15 cellular contexts compared by ENCODE assay signal in genomic region chr2:219704878-219705277, GRCh38.
DNase-seq lines count a peak whose midpoint lies in the region; ATAC-seq and TF ChIP-seq lines count a peak whose summit lies in the region.
"Had no signal": no experiment of that assay in that cellular context is flagged by ENCODE, and none has a peak within 500 bp of the region (broad histone marks: within the 10 kb centered on the region; RNA-seq: fewer than 3 reads in every experiment).

No MANE protein-coding gene starts in this region.

- POLR2A ChIA-PET in HEK293T (lab: Yijun Ruan, JAX), result interaction anchor here (0.8 kb wide), 1 partner anchor 19 kb away, joined by 3 read pairs; no protein-coding TSS in a partner anchor

- H3K36me3 ChIP-seq in BLaER1 (no peaks in the 10 kb centered on the region), esophagus muscularis mucosa (no peaks in the 10 kb centered on the region), breast epithelium (no peaks in the 10 kb centered on the region)
- H3K36me3 ChIP-seq in BLaER1 treated with 17β-estradiol and CSF1 and Interleukin-3, amounts not matched to agents 10 nM and 100 nM, result no peaks in the 10 kb centered on the region

- H3K9me3 ChIP-seq in BLaER1, result no peaks in the 10 kb centered on the region
- H3K9me3 ChIP-seq in BLaER1 treated with 17β-estradiol and CSF1 and Interleukin-3, amounts not matched to agents 10 nM and 100 nM (replicated peaks in 1 of 11), result peaks cover 0 to 2% (median 0%) of the 10 kb centered on the region in 11 experiments; a peak in 2 of 22 replicates
- no peaks in the 10 kb centered on the region for H3K9me3 ChIP-seq in esophagus muscularis mucosa
- no peaks in the 10 kb centered on the region for H3K9me3 ChIP-seq in breast epithelium

- peak overlapping the region; percentile 62 for H3K4me2 ChIP-seq in BLaER1
- peak overlapping the region in 8 of 11 experiments; percentile 25 to 66 (median 56); a peak in 14 of 22 replicates for H3K4me2 ChIP-seq in BLaER1 treated with 17β-estradiol and CSF1 and Interleukin-3, amounts not matched to agents 10 nM and 100 nM

- H3K4me1 ChIP-seq in BLaER1, result peaks cover 35% of the 10 kb centered on the region
- peaks cover 0 to 37% (median 19%) of the 10 kb centered on the region in 10 experiments; a peak in 12 of 20 replicates for H3K4me1 ChIP-seq in BLaER1 treated with 17β-estradiol and CSF1 and Interleukin-3, amounts not matched to agents 10 nM and 100 nM
- peaks cover 7 to 21% (median 10%) of the 10 kb centered on the region in 4 donors for H3K4me1 ChIP-seq in esophagus muscularis mucosa
- no peaks in the 10 kb centered on the region for H3K4me1 ChIP-seq in breast epithelium

- TF ChIP-seq CTCF in esophagus muscularis mucosa (IDR thresholded peaks at IDR 0.05) (no peak), breast epithelium (IDR thresholded peaks at IDR 0.05) (no peak)

- 94% methylated on average over 2 of the region's 2 CpGs for WGBS in esophagus muscularis mucosa

- CTCF ChIA-PET in HEK293T (lab: Yijun Ruan, JAX), result interaction anchor here (3.3 kb wide), 1 partner anchor 16 kb away, joined by 14 read pairs; no protein-coding TSS in a partner anchor

- H4K20me1 ChIP-seq in BLaER1, result no peaks in the 10 kb centered on the region
- H4K20me1 ChIP-seq in BLaER1 treated with 17β-estradiol and CSF1 and Interleukin-3, amounts not matched to agents 10 nM and 100 nM, result no peaks in the 10 kb centered on the region

- intact Hi-C loops in esophagus muscularis mucosa (cut with DNase I), result no loop called here
- intact Hi-C loops in breast epithelium (cut with DNase I; ENCODE audit: low total_unique reads), result no loop called here

- DNase-seq in HEK293T (ENCODE audit: extremely low spot score) (no peak), islet precursor cell (peak; percentile 11), inferior parietal cortex (ENCODE audit: extremely low spot score) (no peak), esophagus muscularis mucosa (ENCODE audit: extremely low spot score) (no peak), breast epithelium (ENCODE audit: low spot score in 2 of 2) (no peak)
- DNase-seq: Calu3; CD4-positive, alpha-beta T cell; COR-L47; DMS53; DMS79 treated with DMSO at 0.1 percent for 48 hours; GF-D8; H9 had no signal

- H3K27ac ChIP-seq in BLaER1, result no peak overlapping the region
- no peak overlapping the region for H3K27ac ChIP-seq in BLaER1 treated with 17β-estradiol and CSF1 and Interleukin-3, amounts not matched to agents 10 nM and 100 nM
- no peak overlapping the region for H3K27ac ChIP-seq in esophagus muscularis mucosa (replicated peaks in 1 of 4)
- no peak overlapping the region for H3K27ac ChIP-seq in breast epithelium

- no peak for ATAC-seq in GM19397 (IDR thresholded peaks at IDR 0.05; ENCODE audit: unreplicated experiment)

- TF ChIP-seq EP300 in esophagus muscularis mucosa (IDR thresholded peaks at IDR 0.05), result no peak

- TF ChIP-seq POLR2A in esophagus muscularis mucosa (IDR thresholded peaks at IDR 0.05; ENCODE audit: low read depth), result no peak
- TF ChIP-seq POLR2A in breast epithelium (IDR thresholded peaks at IDR 0.05), result no peak

- H3K4me3 ChIP-seq in BLaER1 (no peak overlapping the region), esophagus muscularis mucosa (no peak overlapping the region), breast epithelium (no peak overlapping the region)
- no peak overlapping the region for H3K4me3 ChIP-seq in BLaER1 treated with 17β-estradiol and CSF1 and Interleukin-3, amounts not matched to agents 10 nM and 100 nM

- H3K9ac ChIP-seq in BLaER1, result no peak overlapping the region
- H3K9ac ChIP-seq in BLaER1 treated with 17β-estradiol and CSF1 and Interleukin-3, amounts not matched to agents 10 nM and 100 nM, result no peak overlapping the region

- H3K27me3 ChIP-seq in BLaER1, result no peaks in the 10 kb centered on the region
- no peaks in the 10 kb centered on the region for H3K27me3 ChIP-seq in BLaER1 treated with 17β-estradiol and CSF1 and Interleukin-3, amounts not matched to agents 10 nM and 100 nM
- no peaks in the 10 kb centered on the region for H3K27me3 ChIP-seq in esophagus muscularis mucosa
- peaks cover 0 to 5% of the 10 kb centered on the region in 2 donors for H3K27me3 ChIP-seq in breast epithelium

TF ChIP-seq in HEK293T, 16 proteins besides CTCF, POLR2A, EP300 and RAD21:
- TF ChIP-seq SUZ12 (IDR thresholded peaks at IDR 0.05), result no peak
- TF ChIP-seq PKNOX1 (IDR thresholded peaks at IDR 0.05), result peak; percentile 73
